In genomic region chr4:165053645-165054044, GRCh38 we compare ENCODE assay signal across 28 cellular contexts. TPM values are rescaled to one million over a fixed set of nuclear protein-coding genes. Genes with fewer than 3 reads are reported as not detected.
"Had no signal": no experiment of that assay in that cellular context is flagged by ENCODE, and none has a peak within 500 bp of the region (broad histone marks: within the 10 kb centered on the region; RNA-seq: fewer than 3 reads in every experiment).

Gene TRIM75 (plus strand): TSS chr4:165053866. CDS start chr4:165059148, 5,282 bp downstream.

- H2AFZ ChIP-seq: PC-9 had no signal

- H3K4me3 Mint-ChIP-seq: activated B cell treated with CpG ODN at 0.5 μM for 24 hours; activated CD4-positive, alpha-beta T cell treated with anti-CD3 and anti-CD28 coated beads, Interleukin-2, amount 10 ng/mL, durations not matched to agents 24 days and 14 days; activated CD8-positive, alpha-beta memory T cell treated with anti-CD3 and anti-CD28 coated beads, Interleukin-2, amount 10 ng/mL, durations not matched to agents 7 days and 5 days; activated naive CD8-positive, alpha-beta T cell treated with anti-CD3 and anti-CD28 coated beads, Interleukin-2, amount 50 U/mL, for 24 hours; activated T-cell treated with anti-CD3 and anti-CD28 coated beads, Interleukin-2, amount 50 U/mL, for 24 hours; brain; central memory CD8-positive, alpha-beta T cell; T-helper 17 cell had no signal

- H3K9me3 Mint-ChIP-seq: activated B cell treated with CpG ODN at 0.5 μM for 24 hours; activated CD4-positive, alpha-beta T cell treated with anti-CD3 and anti-CD28 coated beads, Interleukin-2, amount 10 ng/mL, durations not matched to agents 24 days and 14 days; activated naive CD4-positive, alpha-beta T cell treated with anti-CD3 and anti-CD28 coated beads, Interleukin-2, amount 50 U/mL, for 72 hours; activated naive CD8-positive, alpha-beta T cell treated with anti-CD3 and anti-CD28 coated beads, Interleukin-2, amount 50 U/mL, for 24 hours; activated T-cell treated with anti-CD3 and anti-CD28 coated beads, Interleukin-2, amount 50 U/mL, for 24 hours; brain; central memory CD8-positive, alpha-beta T cell had no signal

- H3K27ac Mint-ChIP-seq: activated B cell treated with CpG ODN at 0.5 μM for 24 hours; activated CD4-positive, alpha-beta T cell treated with anti-CD3 and anti-CD28 coated beads, Interleukin-2, amount 10 ng/mL, durations not matched to agents 24 days and 14 days; activated CD8-positive, alpha-beta memory T cell treated with anti-CD3 and anti-CD28 coated beads, Interleukin-2, amount 10 ng/mL, durations not matched to agents 7 days and 5 days; activated naive CD4-positive, alpha-beta T cell treated with anti-CD3 and anti-CD28 coated beads, Interleukin-2, amount 50 U/mL, for 72 hours; activated naive CD8-positive, alpha-beta T cell treated with anti-CD3 and anti-CD28 coated beads, Interleukin-2, amount 50 U/mL, for 24 hours; activated T-cell treated with anti-CD3 and anti-CD28 coated beads, Interleukin-2, amount 50 U/mL, for 24 hours; brain; T-helper 17 cell had no signal

- H3K27me3 Mint-ChIP-seq: activated B cell treated with CpG ODN at 0.5 μM for 24 hours; activated CD4-positive, alpha-beta T cell treated with anti-CD3 and anti-CD28 coated beads, Interleukin-2, amount 10 ng/mL, durations not matched to agents 24 days and 14 days; activated CD8-positive, alpha-beta memory T cell treated with anti-CD3 and anti-CD28 coated beads, Interleukin-2, amount 10 ng/mL, durations not matched to agents 7 days and 5 days; activated T-cell treated with anti-CD3 and anti-CD28 coated beads, Interleukin-2, amount 50 U/mL, for 24 hours; brain had no signal

- H3K4me3 ChIP-seq: ascending aorta, PC-9 had no signal

- H3K4me1 Mint-ChIP-seq: activated B cell treated with CpG ODN at 0.5 μM for 24 hours; activated CD4-positive, alpha-beta T cell treated with anti-CD3 and anti-CD28 coated beads, Interleukin-2, amount 10 ng/mL, durations not matched to agents 24 days and 14 days; activated CD8-positive, alpha-beta memory T cell treated with anti-CD3 and anti-CD28 coated beads, Interleukin-2, amount 10 ng/mL, durations not matched to agents 7 days and 5 days; activated naive CD8-positive, alpha-beta T cell treated with anti-CD3 and anti-CD28 coated beads, Interleukin-2, amount 50 U/mL, for 24 hours; central memory CD8-positive, alpha-beta T cell; T-helper 17 cell had no signal

- H3K4me2 ChIP-seq: PC-9 had no signal

- H3K27ac ChIP-seq: ascending aorta, PC-9 had no signal

- H3K36me3 ChIP-seq: ascending aorta had no signal

- H3K36me3 Mint-ChIP-seq: activated CD8-positive, alpha-beta memory T cell treated with anti-CD3 and anti-CD28 coated beads, Interleukin-2, amount 10 ng/mL, durations not matched to agents 7 days and 5 days; activated naive CD4-positive, alpha-beta T cell treated with anti-CD3 and anti-CD28 coated beads, Interleukin-2, amount 50 U/mL, for 72 hours had no signal

- H3K4me1 ChIP-seq: ascending aorta had no signal

- DNase-seq: activated B cell treated with CpG ODN at 0.5 μM for 24 hours; activated CD4-positive, alpha-beta T cell treated with anti-CD3 and anti-CD28 coated beads for 1 hour; activated CD4-positive, alpha-beta T cell treated with anti-CD3 and anti-CD28 coated beads, Interleukin-2, amount 10 ng/mL, durations not matched to agents 24 days and 14 days; activated CD4-positive, alpha-beta T cell treated with anti-CD3 and anti-CD28 coated beads, Interleukin-2, amount 50 U/mL, for 48 hours; activated CD8-positive, alpha-beta memory T cell treated with anti-CD3 and anti-CD28 coated beads, Interleukin-2, amount 10 ng/mL, durations not matched to agents 7 days and 5 days; activated effector memory CD4-positive, alpha-beta T cell treated with anti-CD3 and anti-CD28 coated beads, Interleukin-2, amount 50 U/mL, for 16 hours; activated naive CD4-positive, alpha-beta T cell treated with Interleukin-2 at 50 U/mL for 16 hours; activated naive CD8-positive, alpha-beta T cell treated with anti-CD3 and anti-CD28 coated beads, Interleukin-2, amount 50 U/mL, for 24 hours; activated T-cell treated with anti-CD3 and anti-CD28 coated beads, Interleukin-2, amount 50 U/mL, for 24 hours; amniotic stem cell; KG1; NCI-H1092 treated with DMSO at 0.1 percent for 48 hours; NCI-H1417 treated with DMSO at 0.1 percent for 48 hours; NCI-H1694; NCI-H2029; NCI-H2107; NCI-H2171 treated with DMSO at 0.1 percent for 48 hours; NCI-H226; PC-9; SIG-M5; T-helper 17 cell; T-helper 9 cell had no signal

- H3K9me3 ChIP-seq: ascending aorta had no signal

RNA-seq across cellular contexts. Expression of gene TRIM75, which starts in this region (rescaled TPM):
- total RNA-seq: activated B cell treated with CpG ODN at 0.5 μM for 24 hours; activated CD4-positive, alpha-beta T cell treated with anti-CD3 and anti-CD28 coated beads, Interleukin-2, amount 10 ng/mL, durations not matched to agents 24 days and 14 days; activated CD8-positive, alpha-beta memory T cell treated with anti-CD3 and anti-CD28 coated beads, Interleukin-2, amount 10 ng/mL, durations not matched to agents 7 days and 5 days; activated naive CD4-positive, alpha-beta T cell treated with anti-CD3 and anti-CD28 coated beads, Interleukin-2, amount 50 U/mL, for 72 hours; ascending aorta; M059J; NCI-H460; PC-9; T-helper 17 cell had no signal
